Comparison of ENCODE assay signal across 5 cellular contexts in genomic region chr9:6910497-6910896, GRCh38.
"Had no signal": no experiment of that assay in that cellular context is flagged by ENCODE, and none has a peak within 500 bp of the region (broad histone marks: within the 10 kb centered on the region; RNA-seq: fewer than 3 reads in every experiment).

No MANE protein-coding gene starts in this region.

- FAIRE-seq: H1, HTR-8/SVneo had no signal

- DNase-seq: H9 had no signal

- H3K4me2 ChIP-seq: GM23338 had no signal

- H3K27ac Mint-ChIP-seq: GM23338, H9, IgD-negative memory B cell had no signal

- H3K27me3 Mint-ChIP-seq: IgD-negative memory B cell had no signal

- H3K4me3 Mint-ChIP-seq: GM23338, H9, IgD-negative memory B cell had no signal

- ATAC-seq: GM23338 had no signal

- H3K9me3 Mint-ChIP-seq: GM23338, H9, IgD-negative memory B cell had no signal

- H3K4me3 ChIP-seq: GM23338 had no signal

- H2AFZ ChIP-seq: GM23338 had no signal

- H3K36me3 Mint-ChIP-seq: IgD-negative memory B cell had no signal
